17 cellular contexts compared by ENCODE assay signal in the genomic region with DNA sequence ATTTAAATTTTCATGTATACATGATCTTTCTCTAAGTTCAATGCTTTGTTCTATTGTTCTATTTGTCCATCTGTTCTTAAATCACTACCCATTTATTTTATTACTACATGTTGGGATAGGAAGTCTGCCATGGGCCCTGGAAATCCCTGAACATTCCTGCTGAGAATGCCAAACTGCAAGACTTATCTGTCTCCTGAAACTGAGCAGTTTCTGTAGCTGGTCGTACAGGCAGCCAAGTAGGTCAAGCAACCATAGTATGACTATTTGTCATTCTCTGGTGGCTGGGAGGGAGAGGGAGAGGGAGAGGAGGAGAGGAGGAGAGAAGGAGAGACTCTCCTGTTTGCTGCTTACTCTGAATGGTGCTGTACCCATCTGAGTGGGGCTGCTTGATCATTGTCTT.
DNase-seq lines count a peak whose midpoint lies in the region; ATAC-seq, FAIRE-seq and TF ChIP-seq lines count a peak whose summit lies in the region.
"Had no signal": no experiment of that assay in that cellular context is flagged by ENCODE, and none has a peak within 500 bp of the region (broad histone marks: within the 10 kb centered on the region; RNA-seq: fewer than 3 reads in every experiment).

No MANE protein-coding gene starts in this region.

- TF ChIP-seq POLR2A in endothelial cell of umbilical vein (IDR thresholded peaks at IDR 0.05; ENCODE audit: low read depth, low read length), result no peak

- H3K4me3 ChIP-seq in PC-3 (ENCODE audit: low read length) (peak overlapping the region; percentile 12; the same call in 1 of the 2 replicates), endothelial cell of umbilical vein (replicated peaks in 1 of 3; ENCODE audit: insufficient read depth in 1 of 3, low read depth in 1 of 3, low read length in 3 of 3) (no peak overlapping the region), tibial artery (no peak overlapping the region)
- H3K4me3 ChIP-seq: HAP-1 had no signal

- BruUV-seq in PC-3 (replicated peaks; lab: Mats Ljungman, UMichigan) (no TSS peak), endothelial cell of umbilical vein (replicated peaks; lab: Mats Ljungman, UMichigan) (no TSS peak)

- CTCF ChIA-PET in PC-3 (lab: Charles Lee) (no interaction called here), endothelial cell of umbilical vein (lab: Charles Lee) (no interaction called here)

- POLR2A ChIA-PET in PC-3 (lab: Charles Lee; ENCODE audit: unreplicated experiment) (no interaction called here), endothelial cell of umbilical vein (lab: Charles Lee) (no interaction called here)

- H3F3A ChIP-seq in PC-3 (ENCODE audit: low read length, unreplicated experiment), result peaks cover 13% of the 10 kb centered on the region

- peak; percentile 24 for DNase-seq in Daoy (ENCODE audit: low read depth)
- DNase-seq in PC-3, result peak; percentile 70
- peak; percentile 64 for DNase-seq in endothelial cell of umbilical vein (ENCODE audit: low read depth, low spot score)
- DNase-seq in non-pigmented ciliary epithelial cell (ENCODE audit: low read depth), result peak; percentile 5
- no peak for DNase-seq in stimulated activated CD4-positive, alpha-beta T cell treated with anti-CD3 and anti-CD28 coated beads, Interleukin-12 subunit alpha, Interleukin-12 subunit beta, amount 100 ng/mL, for 4 hours
- DNase-seq in GF-D8 (lab: John Stamatoyannopoulos, UW), result no peak
- DNase-seq in tibial artery, result no peak
- DNase-seq: activated CD4-positive, alpha-beta T cell treated with anti-CD3 and anti-CD28 coated beads for 4 hours; activated naive CD4-positive, alpha-beta T cell; Calu3; effector memory CD8-positive, alpha-beta T cell; NCI-H1694 treated with DMSO at 0.1 percent for 48 hours; NCI-H446; SK-N-SH had no signal

- H3K27me3 ChIP-seq in PC-3 (ENCODE audit: low read length) (no peaks in the 10 kb centered on the region), endothelial cell of umbilical vein (ENCODE audit: control insufficient read depth in 2 of 2, insufficient read depth in 2 of 2, low read length in 2 of 2) (no peaks in the 10 kb centered on the region), tibial artery (no peaks in the 10 kb centered on the region)

- peak overlapping the region; percentile 77 for H3K4me2 ChIP-seq in PC-3 (ENCODE audit: low read length)
- H3K4me2 ChIP-seq in endothelial cell of umbilical vein (ENCODE audit: insufficient read depth, low read length), result no peak overlapping the region
- H3K4me2 ChIP-seq: SK-N-SH had no signal

- H2AFZ ChIP-seq in PC-3 (ENCODE audit: low read length) (no peak overlapping the region), endothelial cell of umbilical vein (ENCODE audit: low read depth, low read length) (no peak overlapping the region)

- TF ChIP-seq CTCF in PC-3 (conservative IDR thresholded peaks at IDR 0.05; ENCODE audit: low read depth, low read length) (no peak), endothelial cell of umbilical vein (IDR thresholded peaks at IDR 0.05; ENCODE audit: extremely low read depth in 1 of 2, insufficient read depth in 1 of 2, low read depth in 1 of 2, low read length in 2 of 2) (no peak), tibial artery (IDR thresholded peaks at IDR 0.05) (no peak)

- ATAC-seq in PC-3, result peak; percentile 6; the same call in 1 of the 2 replicates
- ATAC-seq in GM21447 (IDR thresholded peaks at IDR 0.05; ENCODE audit: unreplicated experiment), result no peak
- ATAC-seq: effector memory CD8-positive, alpha-beta T cell; natural killer cell treated with Interleukin-12 subunit alpha and Interleukin-12 subunit beta and Interleukin-15 and Interleukin-18, amount 100 ng/mL, for 72 hours had no signal

- H4K20me1 ChIP-seq in PC-3 (ENCODE audit: low read length), result no peaks in the 10 kb centered on the region
- no peaks in the 10 kb centered on the region for H4K20me1 ChIP-seq in endothelial cell of umbilical vein (replicated peaks; ENCODE audit: control insufficient read depth, extremely low read depth, insufficient read depth, low read length)

- no peaks in the 10 kb centered on the region for H3K9me2 ChIP-seq in PC-3 (replicated peaks; ENCODE audit: low read length)
- H3K9me2 ChIP-seq: SK-N-SH had no signal

- no peaks in the 10 kb centered on the region for H3K79me2 ChIP-seq in PC-3 (ENCODE audit: low read length)
- no peaks in the 10 kb centered on the region for H3K79me2 ChIP-seq in endothelial cell of umbilical vein (ENCODE audit: control insufficient read depth, insufficient read depth, low read length)

- no peak for FAIRE-seq in endothelial cell of umbilical vein (lab: Jason Lieb, UNC)

- intact Hi-C loops in PC-3 (cut with micrococcal nuclease), result no loop called here
- intact Hi-C loops in endothelial cell of umbilical vein (cut with micrococcal nuclease), result no loop called here
- intact Hi-C loops in tibial artery (cut with DNase I; ENCODE audit: low total_unique reads), result loop anchor here (10.0 kb wide), 1 partner anchor 1586 kb away; no protein-coding TSS in a partner anchor

- dilution Hi-C loops in endothelial cell of umbilical vein (cut with MboI; ENCODE audit: extremely low pct_ligation_motif_present, low sequenced_read_pairs), result no loop called here

- H3K9me3 ChIP-seq in PC-3 (ENCODE audit: low read length) (no peaks in the 10 kb centered on the region), endothelial cell of umbilical vein (replicated peaks; ENCODE audit: control insufficient read depth, insufficient read depth, low read length) (no peaks in the 10 kb centered on the region), tibial artery (no peaks in the 10 kb centered on the region)
- H3K9me3 ChIP-seq: HAP-1, SK-N-SH had no signal

- H3K9ac ChIP-seq in PC-3 (ENCODE audit: low read length) (no peak overlapping the region), endothelial cell of umbilical vein (replicated peaks; ENCODE audit: extremely low read depth, insufficient read depth, low read length) (no peak overlapping the region)
- H3K9ac ChIP-seq: SK-N-SH had no signal

- no peaks in the 10 kb centered on the region for H3K9me1 ChIP-seq in endothelial cell of umbilical vein (replicated peaks; ENCODE audit: control insufficient read depth, extremely low read depth, insufficient read depth, low read length)

- H3K4me1 ChIP-seq in PC-3 (ENCODE audit: insufficient read depth, low read length) (peaks cover 40% of the 10 kb centered on the region), endothelial cell of umbilical vein (ENCODE audit: control insufficient read depth, extremely low read depth, insufficient read depth, low read length) (peaks cover 24% of the 10 kb centered on the region), tibial artery (no peaks in the 10 kb centered on the region)
- H3K4me1 ChIP-seq: HAP-1 had no signal

- H3K36me3 ChIP-seq in PC-3 (ENCODE audit: low read depth, low read length) (no peaks in the 10 kb centered on the region), endothelial cell of umbilical vein (ENCODE audit: control insufficient read depth in 2 of 2, extremely low read depth in 1 of 2, insufficient read depth in 2 of 2, low read length in 2 of 2) (no peaks in the 10 kb centered on the region), tibial artery (no peaks in the 10 kb centered on the region)
- H3K36me3 ChIP-seq: HAP-1 had no signal

- H3K27ac ChIP-seq in PC-3 (ENCODE audit: low read length) (peak overlapping the region; percentile 80), endothelial cell of umbilical vein (ENCODE audit: insufficient read depth, low read depth, low read length) (no peak overlapping the region), tibial artery (no peak overlapping the region)

TF ChIP-seq in endothelial cell of umbilical vein, 7 proteins besides CTCF, POLR2A, EP300 and RAD21:
- no peak for TF ChIP-seq MAX (IDR thresholded peaks at IDR 0.05; ENCODE audit: insufficient read depth, insufficient read length)
- no peak for TF ChIP-seq POLR2AphosphoS5 (IDR thresholded peaks at IDR 0.05; ENCODE audit: insufficient read depth, low read depth, low read length)
- TF ChIP-seq GATA2 (IDR thresholded peaks at IDR 0.05; ENCODE audit: insufficient read depth, insufficient read length, low read depth, low read length), result no peak
- TF ChIP-seq EZH2 (IDR thresholded peaks at IDR 0.05; ENCODE audit: borderline replicate concordance, low read depth, low read length, severe bottlenecking), result no peak
- TF ChIP-seq JUN (IDR thresholded peaks at IDR 0.05; ENCODE audit: borderline replicate concordance, insufficient read depth, insufficient read length, low read depth), result no peak
- no peak for TF ChIP-seq FOS (IDR thresholded peaks at IDR 0.05; ENCODE audit: borderline replicate concordance, insufficient read depth, low read length)

Comparison
In these comparisons a context has a peak if more than half of its experiments do, and no peak if none do; other contexts are left out.
1. DNase-seq: peak in Daoy (single experiment), PC-3 (single experiment), endothelial cell of umbilical vein (single experiment) and non-pigmented ciliary epithelial cell (single experiment); none in stimulated activated CD4-positive, alpha-beta T cell treated with anti-CD3 and anti-CD28 coated beads, Interleukin-12 subunit alpha, Interleukin-12 subunit beta, amount 100 ng/mL, for 4 hours (single experiment), GF-D8 (single experiment) and tibial artery (0 of 2).